Comparison of ENCODE assay signal across 10 cellular contexts in the genomic region with DNA sequence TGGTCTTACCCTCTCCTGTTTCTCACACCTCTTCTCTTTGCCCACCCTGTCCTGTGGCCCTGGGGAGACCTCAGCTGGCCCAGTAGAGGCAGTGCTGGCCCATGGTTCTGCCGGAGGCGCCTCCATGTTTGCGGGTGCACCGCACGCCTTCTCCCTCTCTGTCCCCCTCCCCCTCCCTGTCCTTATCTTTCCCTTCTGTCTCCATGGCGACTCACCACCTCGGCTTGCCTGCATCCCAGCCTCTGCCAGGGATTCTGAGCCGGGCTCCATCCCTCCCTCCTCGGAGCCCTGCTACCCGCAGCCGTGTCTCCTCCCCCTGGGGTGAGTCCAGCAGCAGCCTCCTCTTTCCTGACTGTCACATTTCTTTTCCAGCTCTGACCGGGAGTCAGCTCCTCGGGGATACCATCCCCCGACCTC. TPM values are rescaled to one million over a fixed set of nuclear protein-coding genes. Genes with fewer than 3 reads are reported as not detected.
DNase-seq lines count a peak whose midpoint lies in the region; ATAC-seq, FAIRE-seq and TF ChIP-seq lines count a peak whose summit lies in the region.
"Had no signal": no experiment of that assay in that cellular context is flagged by ENCODE, and none has a peak within 500 bp of the region (broad histone marks: within the 10 kb centered on the region; RNA-seq: fewer than 3 reads in every experiment).

A gene with protein sequence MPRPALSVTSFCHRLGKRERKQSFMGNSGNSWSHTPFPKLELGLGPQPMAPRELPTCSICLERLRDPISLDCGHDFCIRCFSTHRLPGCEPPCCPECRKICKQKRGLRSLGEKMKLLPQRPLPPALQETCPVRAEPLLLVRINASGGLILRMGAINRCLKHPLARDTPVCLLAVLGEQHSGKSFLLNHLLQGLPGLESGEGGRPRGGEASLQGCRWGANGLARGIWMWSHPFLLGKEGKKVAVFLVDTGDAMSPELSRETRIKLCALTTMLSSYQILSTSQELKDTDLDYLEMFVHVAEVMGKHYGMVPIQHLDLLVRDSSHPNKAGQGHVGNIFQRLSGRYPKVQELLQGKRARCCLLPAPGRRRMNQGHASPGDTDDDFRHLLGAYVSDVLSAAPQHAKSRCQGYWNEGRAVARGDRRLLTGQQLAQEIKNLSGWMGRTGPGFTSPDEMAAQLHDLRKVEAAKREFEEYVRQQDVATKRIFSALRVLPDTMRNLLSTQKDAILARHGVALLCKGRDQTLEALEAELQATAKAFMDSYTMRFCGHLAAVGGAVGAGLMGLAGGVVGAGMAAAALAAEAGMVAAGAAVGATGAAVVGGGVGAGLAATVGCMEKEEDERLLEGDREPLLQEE (plus strand): TSS at position 358 of the 417 bp plus-strand sequence. CDS start 177 bp downstream, outside the sequence.

- no peaks in the 10 kb centered on the region for H3F3A ChIP-seq in neural progenitor cell (ENCODE audit: low read depth)

- H3K36me3 ChIP-seq in SJCRH30 (no peaks in the 10 kb centered on the region), neural progenitor cell (no peaks in the 10 kb centered on the region)

- no peaks in the 10 kb centered on the region for H4K20me1 ChIP-seq in neural progenitor cell (ENCODE audit: low read depth)

- no peaks in the 10 kb centered on the region for H3K79me2 ChIP-seq in neural progenitor cell (ENCODE audit: low read depth)

- H3K4me3 Mint-ChIP-seq in neural progenitor cell = peak within 1 kb of the TSS; percentile 41
- H3K4me3 Mint-ChIP-seq in activated T-helper 1 cell treated with anti-CD3 and anti-CD28 coated beads, Interleukin-12 subunit alpha, Interleukin-12 subunit beta, Interleukin-2, Interleukin-4 antibody, amounts not matched to agents 30 ng/mL and 10 ng/mL and 1 ng/mL, durations not matched to agents 14 hours and 24 hours and 36 hours = no peak within 1 kb of the TSS
- H3K4me3 Mint-ChIP-seq: activated CD8-positive, alpha-beta T cell treated with anti-CD3 and anti-CD28 coated beads for 36 hours had no signal

- TF ChIP-seq CTCF in neural progenitor cell (IDR thresholded peaks at IDR 0.05) = no peak

- ATAC-seq in HG03159 (IDR thresholded peaks at IDR 0.05; ENCODE audit: unreplicated experiment) (no peak), GM19452 (IDR thresholded peaks at IDR 0.05; ENCODE audit: unreplicated experiment) (no peak)
- ATAC-seq: activated CD8-positive, alpha-beta T cell treated with anti-CD3 and anti-CD28 coated beads for 36 hours had no signal

- H3K27ac ChIP-seq in SJCRH30 = no peak within 1 kb of the TSS
- H3K27ac ChIP-seq in neural progenitor cell = no peak within 1 kb of the TSS

- peaks cover 20% of the 10 kb centered on the region for H3K4me1 Mint-ChIP-seq in neural progenitor cell
- no peaks in the 10 kb centered on the region for H3K4me1 Mint-ChIP-seq in activated T-helper 1 cell treated with anti-CD3 and anti-CD28 coated beads, Interleukin-12 subunit alpha, Interleukin-12 subunit beta, Interleukin-2, Interleukin-4 antibody, amounts not matched to agents 30 ng/mL and 10 ng/mL and 1 ng/mL, durations not matched to agents 14 hours and 24 hours and 36 hours (ENCODE audit: low read depth)

- no peak within 1 kb of the TSS for H3K9ac ChIP-seq in neural progenitor cell

- H3K4me1 ChIP-seq in SJCRH30 (peaks cover 5% of the 10 kb centered on the region; the same call in 1 of the 2 replicates), neural progenitor cell (peaks cover 13% of the 10 kb centered on the region)

- peak within 1 kb of the TSS; percentile 14 for H3K27ac Mint-ChIP-seq in neural progenitor cell
- no peak within 1 kb of the TSS for H3K27ac Mint-ChIP-seq in activated T-helper 1 cell treated with anti-CD3 and anti-CD28 coated beads, Interleukin-12 subunit alpha, Interleukin-12 subunit beta, Interleukin-2, Interleukin-4 antibody, amounts not matched to agents 30 ng/mL and 10 ng/mL and 1 ng/mL, durations not matched to agents 14 hours and 24 hours and 36 hours
- H3K27ac Mint-ChIP-seq: activated CD8-positive, alpha-beta T cell treated with anti-CD3 and anti-CD28 coated beads for 36 hours had no signal

- no peak for FAIRE-seq in frontal cortex (lab: Jason Lieb, UNC)

- H3K36me3 Mint-ChIP-seq in neural progenitor cell = no peaks in the 10 kb centered on the region
- H3K36me3 Mint-ChIP-seq in activated T-helper 1 cell treated with anti-CD3 and anti-CD28 coated beads, Interleukin-12 subunit alpha, Interleukin-12 subunit beta, Interleukin-2, Interleukin-4 antibody, amounts not matched to agents 30 ng/mL and 10 ng/mL and 1 ng/mL, durations not matched to agents 14 hours and 24 hours and 36 hours (ENCODE audit: low read depth) = no peaks in the 10 kb centered on the region

- H3K9me3 Mint-ChIP-seq in neural progenitor cell = no peaks in the 10 kb centered on the region
- no peaks in the 10 kb centered on the region for H3K9me3 Mint-ChIP-seq in activated T-helper 1 cell treated with anti-CD3 and anti-CD28 coated beads, Interleukin-12 subunit alpha, Interleukin-12 subunit beta, Interleukin-2, Interleukin-4 antibody, amounts not matched to agents 30 ng/mL and 10 ng/mL and 1 ng/mL, durations not matched to agents 14 hours and 24 hours and 36 hours
- H3K9me3 Mint-ChIP-seq: activated CD8-positive, alpha-beta T cell treated with anti-CD3 and anti-CD28 coated beads for 36 hours had no signal

- peak within 1 kb of the TSS; percentile 38 for H3K4me3 ChIP-seq in SJCRH30
- no peak within 1 kb of the TSS for H3K4me3 ChIP-seq in neural progenitor cell

- H3K4me2 ChIP-seq in neural progenitor cell = peak within 1 kb of the TSS; percentile 58

- DNase-seq in AG20443 (ENCODE audit: low spot score) (peak; percentile 83), SJCRH30 (peak; percentile 54 to 58), frontal cortex (ENCODE audit: low spot score in 2 of 2) (peak; percentile 33 to 69), neural progenitor cell (ENCODE audit: low spot score) (peak; percentile 51), NAMALWA (ENCODE audit: low spot score) (no peak)
- no peak for DNase-seq in activated T-helper 1 cell treated with anti-CD3 and anti-CD28 coated beads, Interleukin-12 subunit alpha, Interleukin-12 subunit beta, Interleukin-2, Interleukin-4 antibody, amounts not matched to agents 30 ng/mL and 10 ng/mL and 1 ng/mL, durations not matched to agents 14 hours and 24 hours and 36 hours (ENCODE audit: low spot score)
- DNase-seq: activated CD8-positive, alpha-beta T cell treated with anti-CD3 and anti-CD28 coated beads for 36 hours; NK-92 treated with Interleukin-12 subunit alpha and Interleukin-12 subunit beta, amount 100 ng/mL, for 24 hours had no signal

- peak within 1 kb of the TSS; percentile 93 for H2AFZ ChIP-seq in neural progenitor cell (replicated peaks)

- intact Hi-C loops in activated T-helper 1 cell treated with anti-CD3 and anti-CD28 coated beads, Interleukin-12 subunit alpha, Interleukin-12 subunit beta, Interleukin-2, Interleukin-4 antibody, amounts not matched to agents 30 ng/mL and 10 ng/mL and 1 ng/mL, durations not matched to agents 14 hours and 24 hours and 36 hours (cut with micrococcal nuclease) = no loop called here

- H3K27me3 ChIP-seq in SJCRH30 (peaks cover 10% of the 10 kb centered on the region; the same call in 1 of the 2 replicates), neural progenitor cell (no peaks in the 10 kb centered on the region)

- peaks cover 14% of the 10 kb centered on the region for H3K27me3 Mint-ChIP-seq in neural progenitor cell (ENCODE audit: insufficient read depth, low read depth)
- peaks cover 5% of the 10 kb centered on the region for H3K27me3 Mint-ChIP-seq in activated T-helper 1 cell treated with anti-CD3 and anti-CD28 coated beads, Interleukin-12 subunit alpha, Interleukin-12 subunit beta, Interleukin-2, Interleukin-4 antibody, amounts not matched to agents 30 ng/mL and 10 ng/mL and 1 ng/mL, durations not matched to agents 14 hours and 24 hours and 36 hours (ENCODE audit: insufficient read depth)
- H3K27me3 Mint-ChIP-seq: activated CD8-positive, alpha-beta T cell treated with anti-CD3 and anti-CD28 coated beads for 36 hours had no signal

- H3K9me3 ChIP-seq in SJCRH30 (replicated peaks) (no peaks in the 10 kb centered on the region), neural progenitor cell (ENCODE audit: low read depth) (no peaks in the 10 kb centered on the region)

RNA-seq across cellular contexts. Expression of the gene that starts here (rescaled TPM):
- total RNA-seq in SJCRH30 (2014; rRNA removed; shearing (Covaris generic)) = 1.2 and 2.4 TPM in 2 replicates
- total RNA-seq in frontal cortex (26.1 TPM), neural progenitor cell (ENCODE audit: low replicate concordance) (0.86 and 1.8 TPM in 2 replicates)
- not detected in 2 replicates for total RNA-seq in activated T-helper 1 cell treated with anti-CD3 and anti-CD28 coated beads, Interleukin-12 subunit alpha, Interleukin-12 subunit beta, Interleukin-2, Interleukin-4 antibody, amounts not matched to agents 30 ng/mL and 10 ng/mL and 1 ng/mL, durations not matched to agents 14 hours and 24 hours and 36 hours

Comparison
In these comparisons a context has a peak if more than half of its experiments do, and no peak if none do; other contexts are left out.
1. DNase-seq: peak in AG20443 (single experiment), SJCRH30 (2 of 2), frontal cortex (2 of 2) and neural progenitor cell (single experiment); none in NAMALWA (single experiment) and activated T-helper 1 cell treated with anti-CD3 and anti-CD28 coated beads, Interleukin-12 subunit alpha, Interleukin-12 subunit beta, Interleukin-2, Interleukin-4 antibody, amounts not matched to agents 30 ng/mL and 10 ng/mL and 1 ng/mL, durations not matched to agents 14 hours and 24 hours and 36 hours (single experiment).